In the genomic region with DNA sequence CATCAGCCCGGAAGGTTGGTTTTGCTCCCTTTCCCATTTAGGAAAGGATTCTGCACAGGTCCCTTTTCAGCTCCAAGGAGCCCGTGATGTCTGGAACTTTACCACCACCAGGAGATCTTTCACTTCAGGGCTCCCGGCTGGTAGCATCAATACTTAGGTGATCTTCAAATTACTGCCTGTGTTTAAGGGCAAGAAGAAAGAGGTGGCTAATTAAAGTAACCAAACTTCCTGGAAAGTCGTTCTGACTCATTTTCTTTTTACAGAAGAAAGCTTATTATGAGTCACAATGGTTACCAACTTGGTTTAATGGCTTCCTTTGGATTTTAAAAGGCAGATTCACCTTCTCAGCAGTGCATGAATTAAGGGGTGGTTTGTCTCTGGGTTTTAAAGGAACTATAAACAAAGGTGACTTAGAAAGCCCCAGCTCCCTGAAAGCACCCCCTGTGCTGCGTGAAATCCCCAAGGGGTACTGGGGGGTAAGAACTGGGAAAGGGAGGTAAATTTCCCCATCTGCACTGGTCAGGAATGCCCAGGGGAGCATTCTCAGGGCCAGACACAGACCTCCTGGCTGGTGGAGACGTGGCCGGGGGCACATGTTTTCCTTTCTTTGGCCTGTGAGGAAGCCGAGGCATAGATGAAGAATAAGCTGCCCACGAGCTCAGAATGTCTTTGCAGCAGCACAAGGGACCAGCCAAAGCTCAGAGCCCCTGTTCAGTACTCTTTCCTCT, we compare ENCODE assay signal across 9 cellular contexts. TPM values are rescaled to one million over a fixed set of nuclear protein-coding genes. Genes with fewer than 3 reads are reported as not detected.
A peak's percentile ranks its signal among the peaks of the same experiment; 100 is the strongest.
DNase-seq lines count a peak whose midpoint lies in the region; TF ChIP-seq lines count a peak whose summit lies in the region.
"Had no signal": no experiment of that assay in that cellular context is flagged by ENCODE, and none has a peak within 500 bp of the region (broad histone marks: within the 10 kb centered on the region; RNA-seq: fewer than 3 reads in every experiment).

No MANE protein-coding gene starts in this region.

- no peak overlapping the region for H3K4me3 ChIP-seq in epithelial cell of proximal tubule (ENCODE audit: low read depth, low read length)

- CTCF ChIA-PET in HEK293T (lab: Yijun Ruan, JAX): interaction anchor here (0.6 to 2.3 kb wide), 6 partner anchors 13 to 1071 kb away, joined by 3 to 15 read pairs (median 4); no protein-coding TSS in a partner anchor

- no peak overlapping the region for H3K27ac Mint-ChIP-seq in CD14-positive monocyte

- no peak for TF ChIP-seq POLR2A in erythroblast (IDR thresholded peaks at IDR 0.05; ENCODE audit: low read length)

- intact Hi-C loops in CD14-positive monocyte (cut with micrococcal nuclease): no loop called here

- TF ChIP-seq CTCF in epithelial cell of proximal tubule (conservative IDR thresholded peaks at IDR 0.05; ENCODE audit: low read depth, low read length): no peak
- no peak for TF ChIP-seq CTCF in CD14-positive monocyte (IDR thresholded peaks at IDR 0.05)

- no peaks in the 10 kb centered on the region for H3K4me1 Mint-ChIP-seq in CD14-positive monocyte

- POLR2A ChIA-PET in HEK293T (lab: Yijun Ruan, JAX): no interaction called here

- DNase-seq in GM04504 (ENCODE audit: low read depth) (peak; percentile 17), H4 (ENCODE audit: low spot score) (peak; percentile 55), M059J (ENCODE audit: low read depth) (peak; percentile 90), epithelial cell of proximal tubule (ENCODE audit: low read depth) (peak; percentile 52), CD14-positive monocyte (ENCODE audit: low spot score) (no peak), HEK293T (ENCODE audit: extremely low spot score) (no peak), NCI-H2227 (lab: John Stamatoyannopoulos, UW; ENCODE audit: unreplicated experiment) (no peak), erythroblast (lab: John Stamatoyannopoulos, UW) (no peak)
- DNase-seq: activated gamma-delta T cell had no signal

- H3K4me3 Mint-ChIP-seq in CD14-positive monocyte: no peak overlapping the region

- peaks cover 28 to 61% (median 53%) of the 10 kb centered on the region in 3 donors for H3K27me3 Mint-ChIP-seq in CD14-positive monocyte (ENCODE audit: low read depth in 3 of 3)

- H3K36me3 Mint-ChIP-seq in CD14-positive monocyte: no peaks in the 10 kb centered on the region

- peaks cover 0 to 5% (median 0%) of the 10 kb centered on the region in 7 donors for H3K9me3 Mint-ChIP-seq in CD14-positive monocyte

TF ChIP-seq in HEK293T, 16 proteins besides CTCF, POLR2A, EP300 and RAD21:
- TF ChIP-seq HDGF (IDR thresholded peaks at IDR 0.05; ENCODE audit: borderline replicate concordance): no peak
- TF ChIP-seq FOXK2 (IDR thresholded peaks at IDR 0.05): no peak
- no peak for TF ChIP-seq ARNT (IDR thresholded peaks at IDR 0.05)
- TF ChIP-seq FOXM1 (IDR thresholded peaks at IDR 0.05; ENCODE audit: borderline replicate concordance): no peak
- no peak for TF ChIP-seq NFRKB (IDR thresholded peaks at IDR 0.05)
- TF ChIP-seq LEF1 (IDR thresholded peaks at IDR 0.05; ENCODE audit: borderline replicate concordance): no peak

RNA-seq across cellular contexts. Expression of a gene that starts 8.8 kb away (rescaled TPM):
- 0.10 and 1.4 TPM in 2 replicates for total RNA-seq in H4 (2014; rRNA removed; shearing (Covaris generic))
- total RNA-seq in M059J (2014; rRNA removed; shearing (Covaris generic)): 0.02 TPM in 1 of 2 replicates, not detected in the other
- total RNA-seq in epithelial cell of proximal tubule: 0.58 and 1.4 TPM in 2 replicates
- under 1 TPM in 1 of 2 donors, not detected in 1; 0.54 TPM for polyA plus RNA-seq in CD14-positive monocyte

RNA-seq across cellular contexts. Expression of a gene that starts 37.9 kb away (rescaled TPM):
- total RNA-seq in H4 (2014; rRNA removed; shearing (Covaris generic)): 33.5 and 44.5 TPM in 2 replicates
- total RNA-seq in M059J (2014; rRNA removed; shearing (Covaris generic)): 65.0 and 105 TPM in 2 replicates
- total RNA-seq in epithelial cell of proximal tubule: 36.2 and 39.4 TPM in 2 replicates
- 10 to 100 TPM; 31.5 to 49.2 TPM for polyA plus RNA-seq in CD14-positive monocyte

Comparison
In these comparisons a context has a peak if more than half of its experiments do, and no peak if none do; other contexts are left out.
1. DNase-seq: peak in GM04504 (single experiment), H4 (single experiment), M059J (single experiment) and epithelial cell of proximal tubule (single experiment); none in CD14-positive monocyte (single experiment), HEK293T (single experiment), NCI-H2227 (single experiment) and erythroblast (0 of 2).